ENCODE assay signal across 1 cellular context in the genomic region with DNA sequence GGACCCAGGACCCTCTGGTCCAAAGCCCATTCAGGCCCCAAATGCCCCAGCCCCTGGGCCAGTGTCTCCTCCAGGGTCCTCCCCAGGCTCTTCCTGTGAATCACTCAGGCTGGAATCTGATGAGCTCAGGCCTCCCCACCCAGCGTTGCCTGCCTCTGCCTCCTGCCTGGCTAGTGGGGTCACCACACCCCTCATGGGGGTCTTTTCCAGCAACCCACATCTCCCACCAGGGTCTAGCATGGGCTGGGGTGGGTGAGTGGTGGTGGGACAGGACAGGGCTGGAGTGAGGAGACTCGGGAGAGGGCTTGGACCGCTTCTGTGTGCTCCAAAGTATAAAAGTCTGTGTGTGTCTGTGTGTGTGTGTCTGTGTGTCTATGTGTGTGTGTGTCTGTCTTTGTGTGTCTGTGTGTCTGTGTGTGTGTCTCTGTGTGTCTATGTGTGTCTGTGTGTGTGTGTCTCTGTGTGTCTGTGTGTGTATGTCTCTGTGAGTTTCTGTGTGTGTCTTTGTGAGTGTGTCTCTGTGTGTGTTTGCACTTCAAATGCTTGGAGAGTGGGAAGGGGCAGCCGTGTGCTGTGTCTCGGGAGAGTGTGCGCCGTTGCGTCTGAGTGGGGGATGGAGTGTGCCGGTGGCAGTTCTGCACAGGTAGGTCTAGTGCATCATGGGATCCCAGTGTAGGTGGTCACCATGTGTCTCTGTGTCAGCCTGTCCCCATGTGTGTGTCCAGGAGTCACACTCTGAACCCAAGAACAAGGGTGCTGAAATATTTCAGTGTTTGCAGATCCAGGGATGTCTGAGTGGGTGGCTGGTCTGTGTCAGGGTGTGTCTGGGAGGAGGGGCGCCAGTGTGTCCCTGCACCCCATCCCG.
TF ChIP-seq lines count a peak whose summit lies in the region.

No MANE protein-coding gene starts in this region.

TF ChIP-seq in GM23338, 12 proteins besides CTCF, POLR2A, EP300 and RAD21:
- no peak for TF ChIP-seq POLR2AphosphoS5 (IDR thresholded peaks at IDR 0.05; ENCODE audit: low read depth)
- no peak for TF ChIP-seq REST (IDR thresholded peaks at IDR 0.05; ENCODE audit: unreplicated experiment)
- no peak for TF ChIP-seq EZH2phosphoT487 (IDR thresholded peaks at IDR 0.05; ENCODE audit: unreplicated experiment)
